12 cellular contexts compared by ENCODE assay signal in the genomic region with DNA sequence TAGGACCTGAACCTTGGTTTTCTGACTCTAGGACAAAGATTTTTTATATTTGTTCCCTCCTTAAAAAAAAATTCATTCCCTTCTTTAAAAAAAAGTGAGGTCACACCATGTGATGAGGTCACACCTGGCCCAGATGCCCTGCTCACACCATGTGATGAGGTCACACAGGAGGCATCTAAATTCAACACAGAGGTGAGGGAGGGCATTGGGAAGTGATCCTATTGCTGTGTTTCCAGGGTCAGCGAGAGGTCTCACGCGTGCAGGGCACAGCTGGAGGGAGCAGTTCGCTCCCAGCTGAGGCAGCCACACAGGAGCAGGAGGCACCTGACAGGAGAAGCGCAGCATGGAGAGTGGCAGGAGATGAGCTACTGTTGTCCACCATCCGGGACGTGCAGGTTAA.
"Had no signal": no experiment of that assay in that cellular context is flagged by ENCODE, and none has a peak within 500 bp of the region (broad histone marks: within the 10 kb centered on the region; RNA-seq: fewer than 3 reads in every experiment).

No MANE protein-coding gene starts in this region.

- H3K4me3 ChIP-seq: left ventricle myocardium inferior, uterus had no signal

- DNase-seq: activated CD8-positive, alpha-beta memory T cell treated with anti-CD3 and anti-CD28 coated beads, Interleukin-2, amount 10 ng/mL, durations not matched to agents 7 days and 5 days; activated effector memory CD4-positive, alpha-beta T cell treated with Interleukin-2 at 50 U/mL for 16 hours; activated T-cell treated with anti-CD3 and anti-CD28 coated beads, Interleukin-2, amount 50 U/mL, for 24 hours; foreskin keratinocyte; head of caudate nucleus; islet precursor cell; left ventricle myocardium inferior; retina; stimulated activated CD4-positive, alpha-beta T cell treated with anti-CD3 and anti-CD28 coated beads, Interleukin-4, amount 100 ng/mL, for 4 hours; T-helper 2 cell; uterus had no signal

- H3K36me3 ChIP-seq: left ventricle myocardium inferior, uterus had no signal

- H3K9me3 ChIP-seq: left ventricle myocardium inferior, uterus had no signal

- ATAC-seq: activated CD4-positive, CD25-positive, alpha-beta regulatory T cell treated with anti-CD3 and anti-CD28 coated beads, Interleukin-2, amount 50 U/mL, for 24 hours; activated CD8-positive, alpha-beta memory T cell treated with anti-CD3 and anti-CD28 coated beads, Interleukin-2, amount 10 ng/mL, durations not matched to agents 7 days and 5 days had no signal

- H3K27me3 ChIP-seq: uterus had no signal

- H3K4me1 ChIP-seq: uterus had no signal

- H3K27ac ChIP-seq: foreskin keratinocyte, left ventricle myocardium inferior, uterus had no signal
